Comparison of ENCODE assay signal across 32 cellular contexts in genomic region chr5:54778783-54779182, GRCh38.
"Had no signal": no experiment of that assay in that cellular context is flagged by ENCODE, and none has a peak within 500 bp of the region (broad histone marks: within the 10 kb centered on the region; RNA-seq: fewer than 3 reads in every experiment).

No MANE protein-coding gene starts in this region.

- H3K9me3 Mint-ChIP-seq: activated naive CD8-positive, alpha-beta T cell treated with anti-CD3 and anti-CD28 coated beads, Interleukin-2, amount 50 U/mL, for 24 hours; activated T-cell treated with anti-CD3 and anti-CD28 coated beads, Interleukin-2, amount 50 U/mL, for 4 hours had no signal

- H3K4me3 ChIP-seq: K562 had no signal

- H3K27ac Mint-ChIP-seq: activated CD8-positive, alpha-beta T cell treated with anti-CD3 and anti-CD28 coated beads, Interleukin-2, amount 10 ng/mL, durations not matched to agents 7 days and 5 days; activated naive CD4-positive, alpha-beta T cell treated with anti-CD3 and anti-CD28 coated beads, Interleukin-2, amount 10 ng/mL, durations not matched to agents 7 days and 5 days; activated naive CD8-positive, alpha-beta T cell; activated naive CD8-positive, alpha-beta T cell treated with anti-CD3 and anti-CD28 coated beads, Interleukin-2, amount 50 U/mL, for 24 hours; activated T-helper 1 cell treated with anti-CD3 and anti-CD28 coated beads, Interleukin-12 subunit alpha, Interleukin-12 subunit beta, Interleukin-2, Interleukin-4 antibody, amounts not matched to agents 30 ng/mL and 10 ng/mL and 1 ng/mL, durations not matched to agents 14 hours and 24 hours and 36 hours; brain had no signal

- H3K27ac ChIP-seq: WERI-Rb-1 had no signal

- H3K27me3 Mint-ChIP-seq: activated naive CD8-positive, alpha-beta T cell; activated naive CD8-positive, alpha-beta T cell treated with anti-CD3 and anti-CD28 coated beads, Interleukin-2, amount 50 U/mL, for 24 hours; brain had no signal

- H3K4me1 Mint-ChIP-seq: activated naive CD8-positive, alpha-beta T cell treated with anti-CD3 and anti-CD28 coated beads, Interleukin-2, amount 50 U/mL, for 24 hours had no signal

- H3K36me3 ChIP-seq: WERI-Rb-1 had no signal

- ATAC-seq: activated CD8-positive, alpha-beta T cell treated with anti-CD3 and anti-CD28 coated beads, Interleukin-2, amount 10 ng/mL, durations not matched to agents 7 days and 5 days; activated naive CD8-positive, alpha-beta T cell treated with anti-CD3 and anti-CD28 coated beads, Interleukin-2, amount 50 U/mL, for 24 hours; activated T-cell treated with anti-CD3 and anti-CD28 coated beads, Interleukin-2, amount 50 U/mL, for 4 hours; K562 had no signal

- H3K4me3 Mint-ChIP-seq: activated CD8-positive, alpha-beta T cell treated with anti-CD3 and anti-CD28 coated beads, Interleukin-2, amount 10 ng/mL, durations not matched to agents 7 days and 5 days; activated naive CD4-positive, alpha-beta T cell treated with anti-CD3 and anti-CD28 coated beads, Interleukin-2, amount 10 ng/mL, durations not matched to agents 7 days and 5 days; activated naive CD8-positive, alpha-beta T cell; activated naive CD8-positive, alpha-beta T cell treated with anti-CD3 and anti-CD28 coated beads, Interleukin-2, amount 50 U/mL, for 24 hours; activated T-cell treated with anti-CD3 and anti-CD28 coated beads, Interleukin-2, amount 50 U/mL, for 4 hours; activated T-helper 1 cell treated with anti-CD3 and anti-CD28 coated beads, Interleukin-12 subunit alpha, Interleukin-12 subunit beta, Interleukin-2, Interleukin-4 antibody, amounts not matched to agents 30 ng/mL and 10 ng/mL and 1 ng/mL, durations not matched to agents 14 hours and 24 hours and 36 hours; brain had no signal

- H3K36me3 Mint-ChIP-seq: brain had no signal

- DNase-seq: activated CD4-positive, alpha-beta T cell treated with anti-CD3 and anti-CD28 coated beads for 1 hour; activated CD4-positive, alpha-beta T cell treated with anti-CD3 and anti-CD28 coated beads for 48 hours; activated CD4-positive, alpha-beta T cell treated with anti-CD3 and anti-CD28 coated beads, Interleukin-2, amount 50 U/mL, for 48 hours; activated CD4-positive, CD25-positive, alpha-beta regulatory T cell; activated CD8-positive, alpha-beta memory T cell treated with anti-CD3 and anti-CD28 coated beads, Interleukin-2, amount 50 U/mL, for 4 hours; activated CD8-positive, alpha-beta T cell treated with anti-CD3 and anti-CD28 coated beads, Interleukin-2, amount 10 ng/mL, durations not matched to agents 7 days and 5 days; activated effector memory CD4-positive, alpha-beta T cell treated with Interleukin-2 at 50 U/mL for 16 hours; activated naive CD4-positive, alpha-beta T cell treated with anti-CD3 and anti-CD28 coated beads, Interleukin-2, amount 10 ng/mL, durations not matched to agents 7 days and 5 days; activated naive CD8-positive, alpha-beta T cell treated with anti-CD3 and anti-CD28 coated beads, Interleukin-2, amount 50 U/mL, for 24 hours; activated T-cell treated with anti-CD3 and anti-CD28 coated beads for 4 hours; activated T-cell treated with anti-CD3 and anti-CD28 coated beads, Interleukin-2, amount 50 U/mL, for 4 hours; anterior cingulate cortex; caudate nucleus; Karpas-422; NCI-H1048; NCI-H1105 treated with DMSO at 0.1 percent for 48 hours; NCI-H1436; NCI-H1694; NCI-H1930; NCI-H2081 treated with DMSO at 0.1 percent for 48 hours; NCI-H226; NCI-H446 treated with DMSO at 0.1 percent for 48 hours; NCI-H524; NCI-H69; OCI-M1; Right ventricle myocardium superior; T1000; WERI-Rb-1 had no signal
